In the genomic region with DNA sequence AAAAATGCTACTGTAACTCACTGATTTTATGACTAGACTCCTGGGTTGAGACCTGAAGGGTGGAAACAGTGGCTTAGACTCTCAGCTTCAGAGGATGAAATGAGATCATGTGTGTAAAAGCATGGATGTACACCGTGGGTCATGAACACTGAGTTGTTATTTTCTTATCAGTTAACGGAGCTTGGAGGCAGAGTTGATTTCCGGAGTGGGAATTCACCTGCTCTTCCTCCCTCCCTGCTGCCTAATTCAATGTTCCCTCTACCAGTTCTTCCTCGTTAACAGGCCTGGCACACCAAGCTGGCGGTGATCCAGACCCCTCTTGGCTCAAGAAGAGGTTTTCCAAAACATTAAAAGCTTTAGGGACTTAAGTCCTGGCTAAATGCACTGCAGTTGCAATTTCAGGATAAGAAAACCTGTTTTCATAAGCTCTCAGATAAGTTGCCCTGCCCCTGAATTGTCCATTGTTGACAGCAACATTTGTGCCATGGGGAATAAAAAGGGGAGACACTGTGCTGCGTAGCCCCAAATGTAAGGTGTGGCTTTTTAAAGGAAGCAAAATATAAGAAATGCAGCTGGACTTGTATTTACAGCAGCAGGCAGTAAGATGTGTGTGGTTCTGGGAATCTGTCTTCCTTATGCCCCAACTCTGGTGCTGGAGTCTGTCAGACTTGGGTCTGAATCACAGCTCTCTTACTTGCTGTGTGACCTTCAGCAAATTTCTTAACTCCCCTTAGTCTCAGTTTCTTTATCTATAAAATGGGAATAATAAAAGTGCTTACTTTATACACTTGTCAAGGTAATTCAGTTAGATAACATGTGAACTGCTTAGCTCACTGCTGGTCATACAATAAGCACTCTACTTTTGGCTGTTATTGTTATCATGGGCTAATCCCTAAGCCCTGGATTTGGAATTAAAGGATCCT, we compare ENCODE assay signal across 12 cellular contexts. TPM values are rescaled to one million over a fixed set of nuclear protein-coding genes. Genes with fewer than 3 reads are reported as not detected.
DNase-seq lines count a peak whose midpoint lies in the region; ATAC-seq and TF ChIP-seq lines count a peak whose summit lies in the region.
"Had no signal": no experiment of that assay in that cellular context is flagged by ENCODE, and none has a peak within 500 bp of the region (broad histone marks: within the 10 kb centered on the region; RNA-seq: fewer than 3 reads in every experiment).

No MANE protein-coding gene starts in this region.

- in situ Hi-C loops in Panc1 (cut with HindIII; ENCODE audit: low pct_unique_long_range_greater_than_20kb, low sequenced_read_pairs) = no loop called here

- peaks cover 10% of the 10 kb centered on the region for H3K4me1 Mint-ChIP-seq in activated T-cell treated with anti-CD3 and anti-CD28 coated beads, Interleukin-2, amount 50 U/mL, for 4 hours (ENCODE audit: low read depth)
- peaks cover 15% of the 10 kb centered on the region for H3K4me1 Mint-ChIP-seq in activated naive CD8-positive, alpha-beta T cell treated with anti-CD3 and anti-CD28 coated beads, Interleukin-2, amount 50 U/mL, for 24 hours
- H3K4me1 Mint-ChIP-seq in T-helper 2 cell treated with Interferon-gamma antibody and Interleukin-4, amounts not matched to agents 5 μg/mL and 100 μg/mL, for 36 hours (ENCODE audit: low read depth) = peaks cover 17% of the 10 kb centered on the region

- H3K27ac Mint-ChIP-seq in activated naive CD8-positive, alpha-beta T cell treated with anti-CD3 and anti-CD28 coated beads, Interleukin-2, amount 50 U/mL, for 24 hours = no peak overlapping the region
- H3K27ac Mint-ChIP-seq in T-helper 2 cell treated with Interferon-gamma antibody and Interleukin-4, amounts not matched to agents 5 μg/mL and 100 μg/mL, for 36 hours = no peak overlapping the region
- H3K27ac Mint-ChIP-seq: T-cell had no signal

- POLR2A ChIA-PET in Panc1 (lab: Charles Lee) = interaction anchor here (0.6 kb wide), 1 partner anchor 46 kb away, joined by 4 read pairs; no protein-coding TSS in a partner anchor

- intact Hi-C loops in Panc1 (cut with micrococcal nuclease; ENCODE audit: unreplicated experiment) (no loop called here), left ventricle myocardium inferior (cut with micrococcal nuclease) (no loop called here), testis (cut with DNase I; ENCODE audit: low total_unique reads) (no loop called here)

- BruUV-seq in Panc1 (replicated peaks; lab: Mats Ljungman, UMichigan) = no TSS peak

- no peaks in the 10 kb centered on the region for H3K27me3 Mint-ChIP-seq in activated T-cell treated with anti-CD3 and anti-CD28 coated beads, Interleukin-2, amount 50 U/mL, for 4 hours (ENCODE audit: low read depth)
- no peaks in the 10 kb centered on the region for H3K27me3 Mint-ChIP-seq in activated naive CD8-positive, alpha-beta T cell treated with anti-CD3 and anti-CD28 coated beads, Interleukin-2, amount 50 U/mL, for 24 hours
- H3K27me3 Mint-ChIP-seq in T-helper 2 cell treated with Interferon-gamma antibody and Interleukin-4, amounts not matched to agents 5 μg/mL and 100 μg/mL, for 36 hours (ENCODE audit: low read depth) = no peaks in the 10 kb centered on the region
- H3K27me3 Mint-ChIP-seq: T-cell had no signal

- no peak for ATAC-seq in Panc1
- no peak for ATAC-seq in activated T-cell treated with anti-CD3 and anti-CD28 coated beads, Interleukin-2, amount 50 U/mL, for 4 hours
- ATAC-seq in activated naive CD8-positive, alpha-beta T cell treated with anti-CD3 and anti-CD28 coated beads, Interleukin-2, amount 50 U/mL, for 24 hours = no peak
- ATAC-seq: T-cell had no signal

- H3K27me3 ChIP-seq in Panc1 (ENCODE audit: control insufficient read depth, insufficient read depth, low read length) (no peaks in the 10 kb centered on the region), left ventricle myocardium inferior (ENCODE audit: low read depth) (no peaks in the 10 kb centered on the region), testis (no peaks in the 10 kb centered on the region)

- H3K36me3 ChIP-seq in Panc1 (ENCODE audit: control insufficient read depth, insufficient read depth, low read length) (no peaks in the 10 kb centered on the region), left ventricle myocardium inferior (no peaks in the 10 kb centered on the region), testis (ENCODE audit: low read depth, missing control alignments) (no peaks in the 10 kb centered on the region)

- H3K4me3 Mint-ChIP-seq in activated T-cell treated with anti-CD3 and anti-CD28 coated beads, Interleukin-2, amount 50 U/mL, for 4 hours = no peak overlapping the region
- no peak overlapping the region for H3K4me3 Mint-ChIP-seq in activated naive CD8-positive, alpha-beta T cell treated with anti-CD3 and anti-CD28 coated beads, Interleukin-2, amount 50 U/mL, for 24 hours
- H3K4me3 Mint-ChIP-seq in T-helper 2 cell treated with Interferon-gamma antibody and Interleukin-4, amounts not matched to agents 5 μg/mL and 100 μg/mL, for 36 hours = no peak overlapping the region
- H3K4me3 Mint-ChIP-seq: T-cell had no signal

- DNase-seq in NCI-H1105 (lab: John Stamatoyannopoulos, UW) (peak; percentile 97), Panc1 (ENCODE audit: low read depth, low spot score) (no peak), left ventricle myocardium inferior (peak; percentile 73), testis (peak; percentile 44), globus pallidus (ENCODE audit: low spot score) (no peak)
- no peak for DNase-seq in activated T-cell treated with anti-CD3 and anti-CD28 coated beads, Interleukin-2, amount 50 U/mL, for 4 hours
- no peak for DNase-seq in activated naive CD8-positive, alpha-beta T cell treated with anti-CD3 and anti-CD28 coated beads, Interleukin-2, amount 50 U/mL, for 24 hours
- DNase-seq in T-helper 2 cell treated with Interferon-gamma antibody and Interleukin-4, amounts not matched to agents 5 μg/mL and 100 μg/mL, for 36 hours (ENCODE audit: low spot score) = no peak
- DNase-seq: glutamatergic neuron, NCI-H774, T-cell had no signal

- H3K4me3 ChIP-seq in Panc1 (ENCODE audit: low read depth in 2 of 2, low read length in 2 of 2) (no peak overlapping the region), left ventricle myocardium inferior (no peak overlapping the region), testis (no peak overlapping the region)

- no peaks in the 10 kb centered on the region for H3K9me3 Mint-ChIP-seq in activated T-cell treated with anti-CD3 and anti-CD28 coated beads, Interleukin-2, amount 50 U/mL, for 4 hours
- no peaks in the 10 kb centered on the region for H3K9me3 Mint-ChIP-seq in activated naive CD8-positive, alpha-beta T cell treated with anti-CD3 and anti-CD28 coated beads, Interleukin-2, amount 50 U/mL, for 24 hours
- no peaks in the 10 kb centered on the region for H3K9me3 Mint-ChIP-seq in T-helper 2 cell treated with Interferon-gamma antibody and Interleukin-4, amounts not matched to agents 5 μg/mL and 100 μg/mL, for 36 hours
- H3K9me3 Mint-ChIP-seq: T-cell had no signal

- no peak for TF ChIP-seq POLR2A in testis (IDR thresholded peaks at IDR 0.05)

- WGBS in testis, 2 donors = 27 to 28% methylated on average over 6 of the region's 6 CpGs

- no peaks in the 10 kb centered on the region for H3K9me3 ChIP-seq in Panc1 (ENCODE audit: control insufficient read depth, insufficient read depth, low read depth, low read length)
- no peaks in the 10 kb centered on the region for H3K9me3 ChIP-seq in left ventricle myocardium inferior (replicated peaks)
- no peaks in the 10 kb centered on the region for H3K9me3 ChIP-seq in testis

- H3K36me3 Mint-ChIP-seq in activated T-cell treated with anti-CD3 and anti-CD28 coated beads, Interleukin-2, amount 50 U/mL, for 4 hours (ENCODE audit: insufficient read depth) = peaks cover 7% of the 10 kb centered on the region
- peaks cover 3% of the 10 kb centered on the region for H3K36me3 Mint-ChIP-seq in activated naive CD8-positive, alpha-beta T cell treated with anti-CD3 and anti-CD28 coated beads, Interleukin-2, amount 50 U/mL, for 24 hours (ENCODE audit: low read depth)
- H3K36me3 Mint-ChIP-seq in T-helper 2 cell treated with Interferon-gamma antibody and Interleukin-4, amounts not matched to agents 5 μg/mL and 100 μg/mL, for 36 hours (ENCODE audit: low read depth) = peaks cover 1% of the 10 kb centered on the region
- H3K36me3 Mint-ChIP-seq: T-cell had no signal

- TF ChIP-seq CTCF in Panc1 (IDR thresholded peaks at IDR 0.05) = no peak
- TF ChIP-seq CTCF in left ventricle myocardium inferior (IDR thresholded peaks at IDR 0.05; ENCODE audit: borderline replicate concordance) = no peak
- no peak for TF ChIP-seq CTCF in testis (IDR thresholded peaks at IDR 0.05)

- CTCF ChIA-PET in Panc1 (lab: Charles Lee) = no interaction called here

- H3K27ac ChIP-seq in Panc1 (ENCODE audit: low read length) (0 out of 2 replicates have a peak overlapping the region, but pooled peaks have one; percentile 26), left ventricle myocardium inferior (replicated peaks) (peak overlapping the region; percentile 73), testis (peak overlapping the region; percentile 52 to 81)

- H3K4me1 ChIP-seq in Panc1 (ENCODE audit: control insufficient read depth, insufficient read depth, low read length) (peaks cover 56% of the 10 kb centered on the region), left ventricle myocardium inferior (peaks cover 55% of the 10 kb centered on the region), testis (peaks cover 60% of the 10 kb centered on the region)

RNA-seq across cellular contexts. Expression of gene PDIA5, which starts 9.9 kb away (rescaled TPM):
- 53.6 TPM for total RNA-seq in Panc1 (2021; ENCODE audit: unreplicated experiment)
- polyA plus RNA-seq in Panc1 (2012; ENCODE audit: insufficient read length) = 46.5 TPM
- 6.0 TPM for total RNA-seq in left ventricle myocardium inferior
- total RNA-seq in testis = 10 to 100 TPM; 76.0 to 76.8 TPM
- polyA plus RNA-seq in testis (ENCODE audit: insufficient read depth, low read depth, low replicate concordance) = 49.6 TPM
- total RNA-seq in activated T-cell treated with anti-CD3 and anti-CD28 coated beads, Interleukin-2, amount 50 U/mL, for 4 hours = 10 to 100 TPM; 29.6 to 35.3 (median 33.1) TPM

RNA-seq across cellular contexts. Expression of gene SEMA5B, which starts 49.2 kb away (rescaled TPM):
- 1.2 TPM for total RNA-seq in Panc1 (2021; ENCODE audit: unreplicated experiment)
- polyA plus RNA-seq in Panc1 (2012; ENCODE audit: insufficient read length) = 2.7 TPM
- 5.3 TPM for total RNA-seq in left ventricle myocardium inferior
- total RNA-seq in testis = 1 to 10 TPM in 1 of 2 donors, under 1 TPM in 1; 0.68 to 1.3 TPM
- 2.0 TPM for polyA plus RNA-seq in testis (ENCODE audit: insufficient read depth, low read depth, low replicate concordance)
- total RNA-seq in activated T-cell treated with anti-CD3 and anti-CD28 coated beads, Interleukin-2, amount 50 U/mL, for 4 hours = not detected
- total RNA-seq: Daoy had no signal

Comparison
In these comparisons a context has a peak if more than half of its experiments do, and no peak if none do; other contexts are left out.
1. DNase-seq: peak in NCI-H1105 (single experiment), left ventricle myocardium inferior (single experiment) and testis (single experiment); none in Panc1 (single experiment), globus pallidus (single experiment), activated T-cell treated with anti-CD3 and anti-CD28 coated beads, Interleukin-2, amount 50 U/mL, for 4 hours (single experiment), activated naive CD8-positive, alpha-beta T cell treated with anti-CD3 and anti-CD28 coated beads, Interleukin-2, amount 50 U/mL, for 24 hours (single experiment) and T-helper 2 cell treated with Interferon-gamma antibody and Interleukin-4, amounts not matched to agents 5 μg/mL and 100 μg/mL, for 36 hours (single experiment).
2. Peak in every context shown above with its lines, with median percentiles within 50 percentile points of each other: H3K27ac ChIP-seq.